2 cellular contexts compared by ENCODE assay signal in genomic region chr6:35505985-35506384, GRCh38.
TF ChIP-seq lines count a peak whose summit lies in the region.

No MANE protein-coding gene starts in this region.

TF ChIP-seq in GM23338, 12 proteins besides CTCF, POLR2A, EP300 and RAD21:
- TF ChIP-seq CREB1 (CRISPR knock-in tag; IDR thresholded peaks at IDR 0.05; ENCODE audit: low read depth) (no peak), STAT1 (IDR thresholded peaks at IDR 0.05; ENCODE audit: unreplicated experiment) (no peak), POLR2AphosphoS5 (IDR thresholded peaks at IDR 0.05; ENCODE audit: low read depth) (no peak), REST (IDR thresholded peaks at IDR 0.05; ENCODE audit: unreplicated experiment) (no peak), ZNF114 (CRISPR knock-in tag; IDR thresholded peaks at IDR 0.05) (no peak), ETS1 (IDR thresholded peaks at IDR 0.05) (no peak), ZNF331 (CRISPR knock-in tag; IDR thresholded peaks at IDR 0.05; ENCODE audit: low read depth) (no peak), EZH2 (IDR thresholded peaks at IDR 0.05; ENCODE audit: low read depth, unreplicated experiment) (no peak)
TF ChIP-seq in GM23338: peak in this region for 0.

TF ChIP-seq in WTC11, 78 proteins besides CTCF, POLR2A, EP300 and RAD21:
- TF ChIP-seq IRF2 (CRISPR knock-in tag; IDR thresholded peaks at IDR 0.05; ENCODE audit: borderline replicate concordance, low read depth) (no peak), ESRRA (CRISPR knock-in tag; IDR thresholded peaks at IDR 0.05; ENCODE audit: borderline replicate concordance) (no peak), NFYB (CRISPR knock-in tag; conservative IDR thresholded peaks at IDR 0.05; ENCODE audit: low read depth) (no peak), PRDM15 (CRISPR knock-in tag; IDR thresholded peaks at IDR 0.05) (0 out of 2 replicates have a peak, but pooled peaks have one; percentile 26), GRHL2 (CRISPR knock-in tag; IDR thresholded peaks at IDR 0.05; ENCODE audit: insufficient replicate concordance, severe bottlenecking) (no peak), NFATC4 (CRISPR knock-in tag; IDR thresholded peaks at IDR 0.05) (no peak), GABPB1 (CRISPR knock-in tag; IDR thresholded peaks at IDR 0.05) (no peak), ZNF423 (CRISPR knock-in tag; IDR thresholded peaks at IDR 0.05) (no peak), ZNF121 (CRISPR knock-in tag; IDR thresholded peaks at IDR 0.05) (no peak), ETV6 (CRISPR knock-in tag; IDR thresholded peaks at IDR 0.05) (peak; percentile 51; the same call in 1 of the 2 replicates), FOXK1 (CRISPR knock-in tag; IDR thresholded peaks at IDR 0.05) (no peak), MYBL2 (CRISPR knock-in tag; IDR thresholded peaks at IDR 0.05) (no peak), NR2C2 (CRISPR knock-in tag; IDR thresholded peaks at IDR 0.05) (no peak)
TF ChIP-seq in WTC11: peak in this region for 2.
